ENCODE assay signal across 1 cellular context in the genomic region with DNA sequence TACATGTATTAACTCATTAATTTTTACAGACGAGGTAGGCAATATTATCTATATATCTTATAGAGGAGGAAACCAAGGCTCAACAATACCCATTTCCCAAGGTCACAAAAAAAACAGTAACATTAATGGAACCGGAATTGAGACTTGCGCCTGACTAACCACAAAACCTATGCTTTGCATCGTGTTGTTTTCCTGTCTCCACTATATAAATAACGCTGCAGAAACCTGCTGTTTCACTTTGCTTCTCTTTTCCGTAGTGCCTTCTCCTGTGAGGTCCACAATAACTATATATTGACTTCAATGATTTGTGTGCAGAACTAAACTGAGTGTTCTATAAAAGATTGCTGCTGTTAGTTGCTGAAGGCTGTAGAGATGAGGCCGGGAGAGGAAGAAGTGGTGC.
TF ChIP-seq lines count a peak whose summit lies in the region.

No MANE protein-coding gene starts in this region.

TF ChIP-seq in WTC11, 78 proteins besides CTCF, POLR2A, EP300 and RAD21 (continued from another document):
- TF ChIP-seq, protein P1, sequence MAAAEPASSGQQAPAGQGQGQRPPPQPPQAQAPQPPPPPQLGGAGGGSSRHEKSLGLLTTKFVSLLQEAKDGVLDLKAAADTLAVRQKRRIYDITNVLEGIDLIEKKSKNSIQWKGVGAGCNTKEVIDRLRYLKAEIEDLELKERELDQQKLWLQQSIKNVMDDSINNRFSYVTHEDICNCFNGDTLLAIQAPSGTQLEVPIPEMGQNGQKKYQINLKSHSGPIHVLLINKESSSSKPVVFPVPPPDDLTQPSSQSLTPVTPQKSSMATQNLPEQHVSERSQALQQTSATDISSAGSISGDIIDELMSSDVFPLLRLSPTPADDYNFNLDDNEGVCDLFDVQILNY (CRISPR knock-in tag; IDR thresholded peaks at IDR 0.05), result no peak
- TF ChIP-seq, protein P2, sequence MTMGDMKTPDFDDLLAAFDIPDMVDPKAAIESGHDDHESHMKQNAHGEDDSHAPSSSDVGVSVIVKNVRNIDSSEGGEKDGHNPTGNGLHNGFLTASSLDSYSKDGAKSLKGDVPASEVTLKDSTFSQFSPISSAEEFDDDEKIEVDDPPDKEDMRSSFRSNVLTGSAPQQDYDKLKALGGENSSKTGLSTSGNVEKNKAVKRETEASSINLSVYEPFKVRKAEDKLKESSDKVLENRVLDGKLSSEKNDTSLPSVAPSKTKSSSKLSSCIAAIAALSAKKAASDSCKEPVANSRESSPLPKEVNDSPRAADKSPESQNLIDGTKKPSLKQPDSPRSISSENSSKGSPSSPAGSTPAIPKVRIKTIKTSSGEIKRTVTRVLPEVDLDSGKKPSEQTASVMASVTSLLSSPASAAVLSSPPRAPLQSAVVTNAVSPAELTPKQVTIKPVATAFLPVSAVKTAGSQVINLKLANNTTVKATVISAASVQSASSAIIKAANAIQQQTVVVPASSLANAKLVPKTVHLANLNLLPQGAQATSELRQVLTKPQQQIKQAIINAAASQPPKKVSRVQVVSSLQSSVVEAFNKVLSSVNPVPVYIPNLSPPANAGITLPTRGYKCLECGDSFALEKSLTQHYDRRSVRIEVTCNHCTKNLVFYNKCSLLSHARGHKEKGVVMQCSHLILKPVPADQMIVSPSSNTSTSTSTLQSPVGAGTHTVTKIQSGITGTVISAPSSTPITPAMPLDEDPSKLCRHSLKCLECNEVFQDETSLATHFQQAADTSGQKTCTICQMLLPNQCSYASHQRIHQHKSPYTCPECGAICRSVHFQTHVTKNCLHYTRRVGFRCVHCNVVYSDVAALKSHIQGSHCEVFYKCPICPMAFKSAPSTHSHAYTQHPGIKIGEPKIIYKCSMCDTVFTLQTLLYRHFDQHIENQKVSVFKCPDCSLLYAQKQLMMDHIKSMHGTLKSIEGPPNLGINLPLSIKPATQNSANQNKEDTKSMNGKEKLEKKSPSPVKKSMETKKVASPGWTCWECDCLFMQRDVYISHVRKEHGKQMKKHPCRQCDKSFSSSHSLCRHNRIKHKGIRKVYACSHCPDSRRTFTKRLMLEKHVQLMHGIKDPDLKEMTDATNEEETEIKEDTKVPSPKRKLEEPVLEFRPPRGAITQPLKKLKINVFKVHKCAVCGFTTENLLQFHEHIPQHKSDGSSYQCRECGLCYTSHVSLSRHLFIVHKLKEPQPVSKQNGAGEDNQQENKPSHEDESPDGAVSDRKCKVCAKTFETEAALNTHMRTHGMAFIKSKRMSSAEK (CRISPR knock-in tag; IDR thresholded peaks at IDR 0.05; ENCODE audit: borderline replicate concordance), result no peak
- TF ChIP-seq, protein P3, sequence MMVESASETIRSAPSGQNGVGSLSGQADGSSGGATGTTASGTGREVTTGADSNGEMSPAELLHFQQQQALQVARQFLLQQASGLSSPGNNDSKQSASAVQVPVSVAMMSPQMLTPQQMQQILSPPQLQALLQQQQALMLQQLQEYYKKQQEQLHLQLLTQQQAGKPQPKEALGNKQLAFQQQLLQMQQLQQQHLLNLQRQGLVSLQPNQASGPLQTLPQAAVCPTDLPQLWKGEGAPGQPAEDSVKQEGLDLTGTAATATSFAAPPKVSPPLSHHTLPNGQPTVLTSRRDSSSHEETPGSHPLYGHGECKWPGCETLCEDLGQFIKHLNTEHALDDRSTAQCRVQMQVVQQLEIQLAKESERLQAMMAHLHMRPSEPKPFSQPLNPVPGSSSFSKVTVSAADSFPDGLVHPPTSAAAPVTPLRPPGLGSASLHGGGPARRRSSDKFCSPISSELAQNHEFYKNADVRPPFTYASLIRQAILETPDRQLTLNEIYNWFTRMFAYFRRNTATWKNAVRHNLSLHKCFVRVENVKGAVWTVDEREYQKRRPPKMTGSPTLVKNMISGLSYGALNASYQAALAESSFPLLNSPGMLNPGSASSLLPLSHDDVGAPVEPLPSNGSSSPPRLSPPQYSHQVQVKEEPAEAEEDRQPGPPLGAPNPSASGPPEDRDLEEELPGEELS (CRISPR knock-in tag; IDR thresholded peaks at IDR 0.05), result no peak
